Comparison of ENCODE assay signal across 8 cellular contexts in genomic region chr19:11887247-11887617, GRCh38. TPM values are rescaled to one million over a fixed set of nuclear protein-coding genes. Genes with fewer than 3 reads are reported as not detected.
A peak's percentile ranks its signal among the peaks of the same experiment; 100 is the strongest.
DNase-seq lines count a peak whose midpoint lies in the region; ATAC-seq and TF ChIP-seq lines count a peak whose summit lies in the region.

No MANE protein-coding gene starts in this region.

- H3K27ac ChIP-seq in GM23338 (ENCODE audit: low read depth) (peak overlapping the region; percentile 34; the same call in 1 of the 2 replicates), right atrium auricular region (peak overlapping the region; percentile 77 to 87)

- no peak for ATAC-seq in GM23338
- peak; percentile 49 for ATAC-seq in WTC11
- no peak for ATAC-seq in GM19351 (IDR thresholded peaks at IDR 0.05; ENCODE audit: unreplicated experiment)

- H3K27me3 Mint-ChIP-seq in GM23338 (ENCODE audit: insufficient read depth, low read depth, poor library complexity) (peaks cover 4% of the 10 kb centered on the region), WTC11 (ENCODE audit: low read depth) (no peaks in the 10 kb centered on the region; the same call in 1 of the 2 replicates)

- H3K36me3 ChIP-seq in GM23338 (ENCODE audit: insufficient read depth) (no peaks in the 10 kb centered on the region), right atrium auricular region (no peaks in the 10 kb centered on the region), skeletal muscle satellite cell (ENCODE audit: insufficient read depth, low read length) (no peaks in the 10 kb centered on the region)

- peak overlapping the region; percentile 45; the same call in 1 of the 2 replicates for H3K4me2 ChIP-seq in GM23338
- H3K4me2 ChIP-seq in skeletal muscle satellite cell (ENCODE audit: low read length) = peak overlapping the region; percentile 92

- H3K9me3 Mint-ChIP-seq in GM23338 (peaks cover 99% of the 10 kb centered on the region), WTC11 (peaks cover 4% of the 10 kb centered on the region)

- H3K27ac Mint-ChIP-seq in GM23338 (no peak overlapping the region), WTC11 (peak overlapping the region; percentile 99)

- H3K9me3 ChIP-seq in right atrium auricular region (no peaks in the 10 kb centered on the region), skeletal muscle satellite cell (replicated peaks; ENCODE audit: low read length) (no peaks in the 10 kb centered on the region)

- H3K4me1 Mint-ChIP-seq in GM23338 (no peaks in the 10 kb centered on the region), WTC11 (peaks cover 43% of the 10 kb centered on the region)

- H3K4me1 ChIP-seq in GM23338 (ENCODE audit: insufficient read depth) = peaks cover 30% of the 10 kb centered on the region
- H3K4me1 ChIP-seq in right atrium auricular region = peaks cover 0 to 15% of the 10 kb centered on the region in 2 donors
- H3K4me1 ChIP-seq in skeletal muscle satellite cell (ENCODE audit: control insufficient read depth, insufficient read depth, low read length) = peaks cover 7% of the 10 kb centered on the region

- peak; percentile 48 for DNase-seq in GM23338 (ENCODE audit: low spot score)
- DNase-seq in WTC11 (ENCODE audit: low spot score) = peak; percentile 33
- DNase-seq in right atrium auricular region (ENCODE audit: low spot score) = no peak
- no peak for DNase-seq in NCI-H1105 treated with DMSO at 0.1 percent for 48 hours (lab: John Stamatoyannopoulos, UW)
- DNase-seq in 8988T = no peak
- no peak for DNase-seq in NCI-H1417 treated with DMSO at 0.1 percent for 48 hours (lab: John Stamatoyannopoulos, UW)

- peaks cover 35% of the 10 kb centered on the region for H3K36me3 Mint-ChIP-seq in GM23338 (ENCODE audit: low read depth)
- peaks cover 15% of the 10 kb centered on the region for H3K36me3 Mint-ChIP-seq in WTC11

- no peak overlapping the region for H2AFZ ChIP-seq in GM23338

- H3K27me3 ChIP-seq in GM23338 (ENCODE audit: insufficient read depth) (no peaks in the 10 kb centered on the region), right atrium auricular region (no peaks in the 10 kb centered on the region), skeletal muscle satellite cell (ENCODE audit: control insufficient read depth, insufficient read depth, low read length) (peaks cover 5% of the 10 kb centered on the region)

- peaks cover 26% of the 10 kb centered on the region for H3K79me2 ChIP-seq in GM23338 (replicated peaks; ENCODE audit: insufficient read depth)

- no peaks in the 10 kb centered on the region for H3F3A ChIP-seq in GM23338 (replicated peaks; ENCODE audit: low read depth)

- H4K20me1 ChIP-seq in GM23338 (replicated peaks; ENCODE audit: insufficient read depth) = no peaks in the 10 kb centered on the region

- no peak overlapping the region for H3K4me3 Mint-ChIP-seq in GM23338
- peak overlapping the region; percentile 86 for H3K4me3 Mint-ChIP-seq in WTC11

- TF ChIP-seq CTCF in GM23338 (conservative IDR thresholded peaks at IDR 0.05; ENCODE audit: low read depth in 2 of 2) = no peak
- no peak for TF ChIP-seq CTCF in WTC11 (IDR thresholded peaks at IDR 0.05)
- no peak for TF ChIP-seq CTCF in right atrium auricular region (IDR thresholded peaks at IDR 0.05)

- H3K4me3 ChIP-seq in GM23338 (peak overlapping the region; percentile 71), right atrium auricular region (peak overlapping the region; percentile 74 to 85), skeletal muscle satellite cell (ENCODE audit: low read length) (peak overlapping the region; percentile 94)

- H3K9me2 ChIP-seq in GM23338 (ENCODE audit: insufficient read depth) = no peaks in the 10 kb centered on the region

- CTCF ChIA-PET in WTC11 (lab: Charles Lee) = interaction anchor here (0.6 to 2.2 kb wide), 13 partner anchors 8 to 253 kb away, joined by 3 to 20 read pairs (median 6); partner anchors contain the start of genes ZNF20, ZNF491 and ZNF763

- POLR2A ChIA-PET in WTC11 (lab: Charles Lee) = interaction anchor here (0.9 to 1.9 kb wide), 4 partner anchors 39 to 253 kb away, joined by 3 to 7 read pairs (median 4); partner anchors contain the start of genes ZNF20 and ZNF439

- H3K9ac ChIP-seq in skeletal muscle satellite cell (ENCODE audit: low read depth, low read length) = no peak overlapping the region

TF ChIP-seq in GM23338, 12 proteins besides CTCF, POLR2A, EP300 and RAD21 (continues in another document):
- TF ChIP-seq ETS1 (IDR thresholded peaks at IDR 0.05) = no peak

TF ChIP-seq in WTC11, 78 proteins besides CTCF, POLR2A, EP300 and RAD21:
- TF ChIP-seq ZNF532 (CRISPR knock-in tag; IDR thresholded peaks at IDR 0.05; ENCODE audit: borderline replicate concordance) (no peak), PRDM15 (CRISPR knock-in tag; IDR thresholded peaks at IDR 0.05) (peak; percentile 80)
TF ChIP-seq in WTC11: peak in this region for 1.

RNA-seq across cellular contexts. Expression of gene ZNF69, which starts 0.3 kb away (rescaled TPM):
- 42.3 and 60.4 TPM in 2 replicates for total RNA-seq in GM23338 (2014; rRNA removed; shearing (Covaris generic))
- polyA plus RNA-seq in GM23338 (2016; fragmentation: Nextera tagmentation; extraction: Ambion mirVana) = 13.5 and 15.8 TPM in 2 replicates
- total RNA-seq in WTC11 (2021) (24.5 to 28.7 TPM (median 24.6 TPM) in 3 replicates), right atrium auricular region (1 to 10 TPM; 4.2 to 6.3 TPM)
- 0.87 and 2.0 TPM in 2 replicates for total RNA-seq in skeletal muscle satellite cell (2012; rRNA removed)

RNA-seq across cellular contexts. Expression of gene ZNF700, which starts 37.7 kb away (rescaled TPM):
- 9.3 and 13.6 TPM in 2 replicates for total RNA-seq in GM23338 (2014; rRNA removed; shearing (Covaris generic))
- polyA plus RNA-seq in GM23338 (2016; fragmentation: Nextera tagmentation; extraction: Ambion mirVana) = 4.5 and 6.0 TPM in 2 replicates
- total RNA-seq in WTC11 (2021) (9.1 to 11.4 TPM (median 10.7 TPM) in 3 replicates), right atrium auricular region (1 to 10 TPM; 4.4 to 5.2 TPM)
- 7.1 and 7.9 TPM in 2 replicates for total RNA-seq in skeletal muscle satellite cell (2012; rRNA removed)

RNA-seq across cellular contexts. Expression of gene ZNF439, which starts 38.7 kb away (rescaled TPM):
- total RNA-seq in GM23338 (2014; rRNA removed; shearing (Covaris generic)) = 6.6 and 11.7 TPM in 2 replicates
- 3.5 and 4.5 TPM in 2 replicates for polyA plus RNA-seq in GM23338 (2016; fragmentation: Nextera tagmentation; extraction: Ambion mirVana)
- total RNA-seq in WTC11 (2021) (5.7 to 8.5 TPM (median 7.2 TPM) in 3 replicates), right atrium auricular region (1 to 10 TPM; 2.6 to 4.6 TPM)
- 0.66 and 2.0 TPM in 2 replicates for total RNA-seq in skeletal muscle satellite cell (2012; rRNA removed)

Comparison
In these comparisons a context has a peak if more than half of its experiments do, and no peak if none do; other contexts are left out.
1. DNase-seq: peak in GM23338 (single experiment) and WTC11 (single experiment); none in right atrium auricular region (single experiment), NCI-H1105 treated with DMSO at 0.1 percent for 48 hours (single experiment), 8988T (single experiment) and NCI-H1417 treated with DMSO at 0.1 percent for 48 hours (single experiment).
2. Peak in every context shown above with its lines, with median percentiles within 50 percentile points of each other: H3K4me3 ChIP-seq.